Comparison of ENCODE assay signal across 19 cellular contexts in the genomic region with DNA sequence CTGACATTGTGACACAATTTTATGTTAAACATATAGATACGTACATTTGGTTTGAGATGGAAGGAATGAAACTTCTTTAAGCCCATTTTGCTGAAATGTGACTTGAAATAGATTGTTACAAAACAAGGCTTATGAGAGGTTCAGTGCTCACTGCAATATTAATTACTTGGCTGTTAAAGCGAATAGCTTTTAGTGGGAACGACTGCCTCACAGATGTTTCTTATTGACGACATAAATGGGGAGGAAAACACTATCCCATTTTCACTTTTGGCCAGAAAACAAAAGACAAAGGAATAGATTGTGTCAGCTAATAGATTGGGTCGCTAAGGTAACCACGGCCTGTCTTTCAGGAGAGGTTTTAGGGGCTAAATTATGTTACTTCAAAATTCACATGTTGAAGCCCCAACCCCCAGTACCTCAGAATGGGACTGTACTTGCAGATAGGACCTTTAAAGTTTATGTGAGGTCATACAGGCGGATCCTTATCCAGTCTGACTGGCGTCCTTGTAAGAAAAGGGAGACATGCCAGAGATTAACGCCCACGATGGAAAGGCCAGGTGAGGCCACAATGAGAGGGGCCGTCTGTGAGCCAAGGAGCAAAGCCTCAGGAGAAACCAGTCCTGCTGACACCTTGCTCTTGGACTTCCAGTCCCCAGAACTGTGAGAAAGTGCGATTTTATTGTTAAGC. TPM values are rescaled to one million over a fixed set of nuclear protein-coding genes. Genes with fewer than 3 reads are reported as not detected.
DNase-seq lines count a peak whose midpoint lies in the region; ATAC-seq and TF ChIP-seq lines count a peak whose summit lies in the region.
"Had no signal": no experiment of that assay in that cellular context is flagged by ENCODE, and none has a peak within 500 bp of the region (broad histone marks: within the 10 kb centered on the region; RNA-seq: fewer than 3 reads in every experiment).

No MANE protein-coding gene starts in this region.

- no peaks in the 10 kb centered on the region for H3K36me3 ChIP-seq in body of pancreas (replicated peaks in 1 of 2; ENCODE audit: insufficient read depth in 1 of 2, low read depth in 2 of 2)
- H3K36me3 ChIP-seq: brain microvascular endothelial cell, left lung had no signal

- H3K27ac ChIP-seq in body of pancreas: peak overlapping the region in 3 of 4 donors; percentile 2 to 56 (median 20)
- H3K27ac ChIP-seq: brain microvascular endothelial cell had no signal

- no peaks in the 10 kb centered on the region for H3K36me3 Mint-ChIP-seq in glutamatergic neuron (ENCODE audit: unreplicated experiment)

- TF ChIP-seq POLR2A in body of pancreas (IDR thresholded peaks at IDR 0.05): no peak

- peaks cover 8% of the 10 kb centered on the region for H3K27me3 Mint-ChIP-seq in glutamatergic neuron (ENCODE audit: unreplicated experiment)
- H3K27me3 Mint-ChIP-seq: activated B cell treated with CpG ODN at 0.5 μM for 24 hours; stimulated activated naive B cell treated with anti-CD40 and anti-IgM and Interleukin-4, amounts not matched to agents 10 μg/mL and 1 μg/mL and 100 μg/mL, for 72 hours had no signal

- ATAC-seq in body of pancreas: peak; percentile 60
- ATAC-seq: stimulated activated naive B cell treated with anti-CD40 and anti-IgM and Interleukin-4, amounts not matched to agents 10 μg/mL and 1 μg/mL and 100 μg/mL, for 72 hours had no signal

- no peaks in the 10 kb centered on the region for H3K9me3 ChIP-seq in body of pancreas
- H3K9me3 ChIP-seq: left lung had no signal

- H3K27me3 ChIP-seq in body of pancreas: no peaks in the 10 kb centered on the region
- H3K27me3 ChIP-seq: brain microvascular endothelial cell, hepatocyte, left lung had no signal

- peak overlapping the region; percentile 99 for H3K27ac Mint-ChIP-seq in glutamatergic neuron (ENCODE audit: unreplicated experiment)
- H3K27ac Mint-ChIP-seq: activated B cell treated with CpG ODN at 0.5 μM for 24 hours; stimulated activated naive B cell treated with anti-CD40 and anti-IgM and Interleukin-4, amounts not matched to agents 10 μg/mL and 1 μg/mL and 100 μg/mL, for 72 hours had no signal

- H3K4me1 Mint-ChIP-seq in glutamatergic neuron (ENCODE audit: low read depth, unreplicated experiment): peaks cover 45% of the 10 kb centered on the region

- peaks cover 6% of the 10 kb centered on the region for H3K9me3 Mint-ChIP-seq in glutamatergic neuron (ENCODE audit: unreplicated experiment)
- H3K9me3 Mint-ChIP-seq: activated B cell treated with CpG ODN at 0.5 μM for 24 hours; stimulated activated naive B cell treated with anti-CD40 and anti-IgM and Interleukin-4, amounts not matched to agents 10 μg/mL and 1 μg/mL and 100 μg/mL, for 72 hours had no signal

- intact Hi-C loops in body of pancreas (cut with DNase I): no loop called here

- H3K4me3 Mint-ChIP-seq in glutamatergic neuron (ENCODE audit: unreplicated experiment): peak overlapping the region; percentile 60
- H3K4me3 Mint-ChIP-seq: activated B cell treated with CpG ODN at 0.5 μM for 24 hours; stimulated activated naive B cell treated with anti-CD40 and anti-IgM and Interleukin-4, amounts not matched to agents 10 μg/mL and 1 μg/mL and 100 μg/mL, for 72 hours had no signal

- TF ChIP-seq CTCF in AG10803 (conservative IDR thresholded peaks at IDR 0.05; ENCODE audit: low read length): no peak
- no peak for TF ChIP-seq CTCF in body of pancreas (IDR thresholded peaks at IDR 0.05)
- no peak for TF ChIP-seq CTCF in glutamatergic neuron (IDR thresholded peaks at IDR 0.05; ENCODE audit: partially characterized antibody, unreplicated experiment)

- H3K4me1 ChIP-seq in body of pancreas: peaks cover 63% of the 10 kb centered on the region

- H3K4me3 ChIP-seq in AG10803 (ENCODE audit: low read length): no peak overlapping the region
- no peak overlapping the region for H3K4me3 ChIP-seq in body of pancreas
- H3K4me3 ChIP-seq: hepatocyte, left lung had no signal

- WGBS in body of pancreas, 2 donors: 39 to 44% methylated on average over 12 of the region's 12 CpGs

- peak; percentile 59 for DNase-seq in AG10803 (ENCODE audit: low read depth)
- DNase-seq in body of pancreas: peak; percentile 39 to 65 (median 51)
- no peak for DNase-seq in glutamatergic neuron
- DNase-seq in pons (ENCODE audit: low spot score): peak; percentile 82
- no peak for DNase-seq in activated gamma-delta T cell treated with Interleukin-2 at 50 U/mL for 16 hours
- DNase-seq in NCI-H1694 (lab: John Stamatoyannopoulos, UW): no peak
- DNase-seq in T-helper 2 cell: no peak
- no peak for DNase-seq in NCI-H2107 (lab: John Stamatoyannopoulos, UW)
- DNase-seq: activated B cell treated with CpG ODN at 0.5 μM for 24 hours; activated naive CD4-positive, alpha-beta T cell; brain microvascular endothelial cell; COR-L47; effector CD8-positive, alpha-beta T cell; left lung; NCI-H1105 treated with DMSO at 0.1 percent for 48 hours; NCI-H345; stimulated activated naive B cell treated with anti-CD40 and anti-IgM and Interleukin-4, amounts not matched to agents 10 μg/mL and 1 μg/mL and 100 μg/mL, for 72 hours had no signal

RNA-seq across cellular contexts. Expression of gene INPP1, which starts 10.8 kb away (rescaled TPM):
- total RNA-seq in body of pancreas (10 to 100 TPM; 17.6 to 19.8 TPM), glutamatergic neuron (ENCODE audit: unreplicated experiment) (41.7 TPM)
- total RNA-seq: OCI-LY7 had no signal

RNA-seq across cellular contexts. Expression of gene HIBCH, which starts 34.5 kb away (rescaled TPM):
- total RNA-seq in body of pancreas (10 to 100 TPM; 19.4 to 21.3 TPM), glutamatergic neuron (ENCODE audit: unreplicated experiment) (22.0 TPM)

RNA-seq across cellular contexts. Expression of gene MFSD6, which starts 54.0 kb away (rescaled TPM):
- total RNA-seq in body of pancreas (10 to 100 TPM; 38.7 to 46.8 TPM), glutamatergic neuron (ENCODE audit: unreplicated experiment) (31.0 TPM)

Comparison
In these comparisons a context has a peak if more than half of its experiments do, and no peak if none do; other contexts are left out.
1. DNase-seq: peak in AG10803 (single experiment), body of pancreas (4 of 4) and pons (single experiment); none in glutamatergic neuron (single experiment), activated gamma-delta T cell treated with Interleukin-2 at 50 U/mL for 16 hours (single experiment), NCI-H1694 (single experiment), T-helper 2 cell (0 of 5) and NCI-H2107 (single experiment).